In genomic region chr19:54646331-54646841, GRCh38 we compare ENCODE assay signal across 35 cellular contexts. TPM values are rescaled to one million over a fixed set of nuclear protein-coding genes. Genes with fewer than 3 reads are reported as not detected.
"Had no signal": no experiment of that assay in that cellular context is flagged by ENCODE, and none has a peak within 500 bp of the region (broad histone marks: within the 10 kb centered on the region; RNA-seq: fewer than 3 reads in every experiment).

No MANE protein-coding gene starts in this region.

- DNase-seq: activated CD4-positive, alpha-beta memory T cell treated with anti-CD3 and anti-CD28 coated beads for 36 hours; activated CD4-positive, alpha-beta T cell treated with anti-CD3 and anti-CD28 coated beads for 4 hours; activated CD4-positive, alpha-beta T cell treated with anti-CD3 and anti-CD28 coated beads, Interleukin-2, amount 10 ng/mL, durations not matched to agents 24 days and 14 days; activated CD4-positive, alpha-beta T cell treated with anti-CD3 and anti-CD28 coated beads, Interleukin-2, amount 50 U/mL, for 1 hour; activated CD4-positive, alpha-beta T cell treated with anti-CD3 and anti-CD28 coated beads, Interleukin-2, amount 50 U/mL, for 4 hours; activated CD4-positive, CD25-positive, alpha-beta regulatory T cell treated with anti-CD3 and anti-CD28 coated beads, Interleukin-2, amount 50 U/mL, for 72 hours; activated CD8-positive, alpha-beta memory T cell treated with anti-CD3 and anti-CD28 coated beads, Interleukin-2, amount 50 U/mL, for 4 hours; activated CD8-positive, alpha-beta T cell treated with anti-CD3 and anti-CD28 coated beads for 36 hours; activated effector memory CD4-positive, alpha-beta T cell treated with anti-CD3 and anti-CD28 coated beads, Interleukin-2, amount 50 U/mL, for 16 hours; activated gamma-delta T cell treated with Interleukin-2 at 50 U/mL for 16 hours; activated naive CD4-positive, alpha-beta T cell; activated naive CD4-positive, alpha-beta T cell treated with anti-CD3 and anti-CD28 coated beads for 36 hours; activated naive CD4-positive, alpha-beta T cell treated with anti-CD3 and anti-CD28 coated beads, Interleukin-2, amount 50 U/mL, for 16 hours; activated naive CD8-positive, alpha-beta T cell treated with anti-CD3 and anti-CD28 coated beads for 36 hours; activated T-cell treated with anti-CD3 and anti-CD28 coated beads for 4 hours; activated T-cell treated with anti-CD3 and anti-CD28 coated beads, Interleukin-2, amount 50 U/mL, for 1 hour; activated T-cell treated with anti-CD3 and anti-CD28 coated beads, Interleukin-2, amount 50 U/mL, for 4 hours; activated T-cell treated with anti-CD3 and anti-CD28 coated beads, Interleukin-2, amount 50 U/mL, for 72 hours; adrenal gland; amniotic stem cell; aorta; body of pancreas; brain microvascular endothelial cell; central memory CD4-positive, alpha-beta T cell; T-helper 1 cell; T-helper 2 cell; T-helper 9 cell; WERI-Rb-1 had no signal

- ATAC-seq: activated CD8-positive, alpha-beta T cell treated with anti-CD3 and anti-CD28 coated beads for 36 hours; activated naive CD4-positive, alpha-beta T cell treated with anti-CD3 and anti-CD28 coated beads, Interleukin-2, amount 50 U/mL, for 72 hours; activated T-cell treated with anti-CD3 and anti-CD28 coated beads, Interleukin-2, amount 50 U/mL, for 4 hours; activated T-cell treated with anti-CD3 and anti-CD28 coated beads, Interleukin-2, amount 50 U/mL, for 72 hours; activated T-helper 17 cell treated with anti-CD3 and anti-CD28 coated beads, Interleukin-2, amount 50 U/mL, for 72 hours; body of pancreas; WTC11 had no signal

- H3K4me1 ChIP-seq: adrenal gland, body of pancreas, breast epithelium had no signal

- H3K27ac ChIP-seq: adrenal gland, body of pancreas, brain microvascular endothelial cell, breast epithelium, WERI-Rb-1 had no signal

- H3K9me3 ChIP-seq: adrenal gland, body of pancreas, breast epithelium had no signal

- H3K4me3 ChIP-seq: adrenal gland, body of pancreas, breast epithelium had no signal

- H3K36me3 ChIP-seq: adrenal gland, brain microvascular endothelial cell, breast epithelium, WERI-Rb-1 had no signal

- H3K27me3 ChIP-seq: adrenal gland, body of pancreas, brain microvascular endothelial cell had no signal

RNA-seq across cellular contexts. Expression of gene LILRB1, which starts 16.1 kb away (rescaled TPM):
- total RNA-seq: activated CD4-positive, alpha-beta memory T cell treated with anti-CD3 and anti-CD28 coated beads for 36 hours; activated T-helper 1 cell treated with anti-CD3 and anti-CD28 coated beads, Interleukin-12 subunit alpha, Interleukin-12 subunit beta, Interleukin-2, Interleukin-4 antibody, amounts not matched to agents 30 ng/mL and 10 ng/mL and 1 ng/mL, durations not matched to agents 14 hours and 24 hours and 36 hours; astrocyte; WTC11 had no signal

RNA-seq across cellular contexts. Expression of gene LILRB4, which starts 16.4 kb away (rescaled TPM):
- total RNA-seq: activated CD4-positive, alpha-beta memory T cell treated with anti-CD3 and anti-CD28 coated beads for 36 hours; activated CD4-positive, alpha-beta T cell treated with anti-CD3 and anti-CD28 coated beads, Interleukin-2, amount 10 ng/mL, durations not matched to agents 24 days and 14 days; activated CD8-positive, alpha-beta memory T cell treated with anti-CD3 and anti-CD28 coated beads for 36 hours; activated CD8-positive, alpha-beta T cell treated with anti-CD3 and anti-CD28 coated beads for 36 hours; activated naive CD4-positive, alpha-beta T cell treated with anti-CD3 and anti-CD28 coated beads for 36 hours; activated naive CD4-positive, alpha-beta T cell treated with anti-CD3 and anti-CD28 coated beads, Interleukin-2, amount 50 U/mL, for 72 hours; activated naive CD8-positive, alpha-beta T cell treated with anti-CD3 and anti-CD28 coated beads for 36 hours; activated T-cell treated with anti-CD3 and anti-CD28 coated beads, Interleukin-2, amount 50 U/mL, for 72 hours; activated T-helper 1 cell treated with anti-CD3 and anti-CD28 coated beads, Interleukin-12 subunit alpha, Interleukin-12 subunit beta, Interleukin-2, Interleukin-4 antibody, amounts not matched to agents 30 ng/mL and 10 ng/mL and 1 ng/mL, durations not matched to agents 14 hours and 24 hours and 36 hours; activated T-helper 17 cell treated with anti-CD3 and anti-CD28 coated beads, Interleukin-2, amount 50 U/mL, for 72 hours; astrocyte; WTC11 had no signal

RNA-seq across cellular contexts. Expression of gene LILRA1, which starts 53.0 kb away (rescaled TPM):
- total RNA-seq: activated CD4-positive, alpha-beta memory T cell treated with anti-CD3 and anti-CD28 coated beads for 36 hours; activated CD4-positive, alpha-beta T cell treated with anti-CD3 and anti-CD28 coated beads, Interleukin-2, amount 10 ng/mL, durations not matched to agents 24 days and 14 days; activated CD8-positive, alpha-beta memory T cell treated with anti-CD3 and anti-CD28 coated beads for 36 hours; activated CD8-positive, alpha-beta T cell treated with anti-CD3 and anti-CD28 coated beads for 36 hours; activated naive CD4-positive, alpha-beta T cell treated with anti-CD3 and anti-CD28 coated beads for 36 hours; activated naive CD4-positive, alpha-beta T cell treated with anti-CD3 and anti-CD28 coated beads, Interleukin-2, amount 50 U/mL, for 72 hours; activated naive CD8-positive, alpha-beta T cell treated with anti-CD3 and anti-CD28 coated beads for 36 hours; activated T-cell treated with anti-CD3 and anti-CD28 coated beads, Interleukin-2, amount 50 U/mL, for 4 hours; activated T-cell treated with anti-CD3 and anti-CD28 coated beads, Interleukin-2, amount 50 U/mL, for 72 hours; activated T-helper 1 cell treated with anti-CD3 and anti-CD28 coated beads, Interleukin-12 subunit alpha, Interleukin-12 subunit beta, Interleukin-2, Interleukin-4 antibody, amounts not matched to agents 30 ng/mL and 10 ng/mL and 1 ng/mL, durations not matched to agents 14 hours and 24 hours and 36 hours; activated T-helper 17 cell treated with anti-CD3 and anti-CD28 coated beads, Interleukin-2, amount 50 U/mL, for 72 hours; astrocyte; WTC11 had no signal
